21 cellular contexts compared by ENCODE assay signal in genomic region chr3:30619318-30619717, GRCh38. TPM values are rescaled to one million over a fixed set of nuclear protein-coding genes. Genes with fewer than 3 reads are reported as not detected.
A peak's percentile ranks its signal among the peaks of the same experiment; 100 is the strongest.
DNase-seq lines count a peak whose midpoint lies in the region; ATAC-seq and TF ChIP-seq lines count a peak whose summit lies in the region.
"Had no signal": no experiment of that assay in that cellular context is flagged by ENCODE, and none has a peak within 500 bp of the region (broad histone marks: within the 10 kb centered on the region; RNA-seq: fewer than 3 reads in every experiment).

No MANE protein-coding gene starts in this region.

- no peak overlapping the region for H2AFZ ChIP-seq in PC-3 (ENCODE audit: low read length)

- peaks cover 32% of the 10 kb centered on the region for H4K20me1 ChIP-seq in PC-3 (ENCODE audit: low read length)

- no peak overlapping the region for H3K4me2 ChIP-seq in PC-3 (ENCODE audit: low read length)
- H3K4me2 ChIP-seq: KMS-11 had no signal

- H3K9me3 Mint-ChIP-seq in activated CD4-positive, alpha-beta T cell treated with anti-CD3 and anti-CD28 coated beads, Interleukin-2, amount 10 ng/mL, durations not matched to agents 24 days and 14 days, result peaks cover 13% of the 10 kb centered on the region
- no peaks in the 10 kb centered on the region for H3K9me3 Mint-ChIP-seq in Caco-2 (ENCODE audit: unreplicated experiment)
- H3K9me3 Mint-ChIP-seq in activated T-helper 2 cell treated with anti-CD3 and anti-CD28 coated beads, Interferon-gamma antibody, Interleukin-2, Interleukin-4, amounts not matched to agents 10 μg/mL and 5 μg/mL and 100 μg/mL, durations not matched to agents 14 hours and 24 hours and 36 hours, result peaks cover 3% of the 10 kb centered on the region
- H3K9me3 Mint-ChIP-seq in natural killer cell, result no peaks in the 10 kb centered on the region

- H3K36me3 ChIP-seq in Caco-2 (ENCODE audit: control insufficient read depth, insufficient read depth, low read length) (no peaks in the 10 kb centered on the region; the same call in none of the 2 replicates), PC-3 (ENCODE audit: low read depth, low read length) (peaks cover 33% of the 10 kb centered on the region)

- H3K4me1 ChIP-seq in Caco-2, result peaks cover 64% of the 10 kb centered on the region
- H3K4me1 ChIP-seq in PC-3 (ENCODE audit: insufficient read depth, low read length), result peaks cover 20% of the 10 kb centered on the region

- H3K27me3 Mint-ChIP-seq in activated CD4-positive, alpha-beta T cell treated with anti-CD3 and anti-CD28 coated beads, Interleukin-2, amount 10 ng/mL, durations not matched to agents 24 days and 14 days, result no peaks in the 10 kb centered on the region
- H3K27me3 Mint-ChIP-seq in Caco-2 (ENCODE audit: insufficient read depth, unreplicated experiment), result no peaks in the 10 kb centered on the region
- no peaks in the 10 kb centered on the region for H3K27me3 Mint-ChIP-seq in activated T-helper 2 cell treated with anti-CD3 and anti-CD28 coated beads, Interferon-gamma antibody, Interleukin-2, Interleukin-4, amounts not matched to agents 10 μg/mL and 5 μg/mL and 100 μg/mL, durations not matched to agents 14 hours and 24 hours and 36 hours (ENCODE audit: low read depth)
- H3K27me3 Mint-ChIP-seq in natural killer cell (ENCODE audit: low read depth in 2 of 2), result no peaks in the 10 kb centered on the region
- H3K27me3 Mint-ChIP-seq: type B pancreatic cell had no signal

- CTCF ChIA-PET in Caco-2 (lab: Charles Lee) (no interaction called here), PC-3 (lab: Charles Lee) (no interaction called here)

- H3K27ac ChIP-seq in PC-3 (ENCODE audit: low read length), result no peak overlapping the region
- H3K27ac ChIP-seq: body of pancreas, HL-60, KMS-11 had no signal

- H3K9me3 ChIP-seq in Caco-2 (no peaks in the 10 kb centered on the region), PC-3 (ENCODE audit: low read length) (no peaks in the 10 kb centered on the region)
- H3K9me3 ChIP-seq: body of pancreas had no signal

- H3F3A ChIP-seq in PC-3 (ENCODE audit: low read length, unreplicated experiment), result peaks cover 4% of the 10 kb centered on the region

- POLR2A ChIA-PET in Caco-2 (lab: Charles Lee) (no interaction called here), PC-3 (lab: Charles Lee; ENCODE audit: unreplicated experiment) (interaction anchor here (0.7 kb wide), 1 partner anchor 504 kb away, joined by 6 read pairs; no protein-coding TSS in a partner anchor)

- no peaks in the 10 kb centered on the region for H3K27me3 ChIP-seq in Caco-2 (replicated peaks; ENCODE audit: control insufficient read depth, insufficient read depth, low read length)
- H3K27me3 ChIP-seq in PC-3 (ENCODE audit: low read length), result no peaks in the 10 kb centered on the region
- H3K27me3 ChIP-seq: body of pancreas had no signal

- H3K79me2 ChIP-seq in PC-3 (ENCODE audit: low read length), result peaks cover 98% of the 10 kb centered on the region

- BruUV-seq in Caco-2 (replicated peaks; lab: Mats Ljungman, UMichigan) (no TSS peak), PC-3 (replicated peaks; lab: Mats Ljungman, UMichigan) (no TSS peak)

- H3K9ac ChIP-seq in PC-3 (ENCODE audit: low read length), result no peak overlapping the region
- H3K9ac ChIP-seq: KMS-11 had no signal

- TF ChIP-seq CTCF in Caco-2 (IDR thresholded peaks at IDR 0.05; ENCODE audit: insufficient read depth in 1 of 2, low read depth in 1 of 2, low read length in 1 of 2, severe bottlenecking in 1 of 2, unreplicated experiment in 1 of 2) (no peak), natural killer cell (IDR thresholded peaks at IDR 0.05) (no peak), PC-3 (conservative IDR thresholded peaks at IDR 0.05; ENCODE audit: low read depth, low read length) (no peak)

- ATAC-seq in natural killer cell, result no peak
- no peak for ATAC-seq in GM21717 (IDR thresholded peaks at IDR 0.05; ENCODE audit: unreplicated experiment)
- no peak for ATAC-seq in PC-3
- ATAC-seq in GM19395 (IDR thresholded peaks at IDR 0.05; ENCODE audit: unreplicated experiment), result no peak
- ATAC-seq: body of pancreas, sciatic nerve had no signal

- intact Hi-C loops in activated CD4-positive, alpha-beta T cell treated with anti-CD3 and anti-CD28 coated beads, Interleukin-2, amount 10 ng/mL, durations not matched to agents 24 days and 14 days (cut with micrococcal nuclease), result loop anchor here (10.0 kb wide), 1 partner anchor 395 kb away; no protein-coding TSS in a partner anchor
- intact Hi-C loops in Caco-2 (cut with micrococcal nuclease; ENCODE audit: unreplicated experiment) (loop anchor here (5.0 kb wide), 1 partner anchor 38 kb away; no protein-coding TSS in a partner anchor), natural killer cell (cut with micrococcal nuclease) (no loop called here), PC-3 (cut with micrococcal nuclease) (no loop called here)
- intact Hi-C loops in activated T-helper 2 cell treated with anti-CD3 and anti-CD28 coated beads, Interferon-gamma antibody, Interleukin-2, Interleukin-4, amounts not matched to agents 10 μg/mL and 5 μg/mL and 100 μg/mL, durations not matched to agents 14 hours and 24 hours and 36 hours (cut with micrococcal nuclease), result loop anchor here (5.0 kb wide), 1 partner anchor 1138 kb away; no protein-coding TSS in a partner anchor

- DNase-seq in activated CD4-positive, alpha-beta T cell treated with anti-CD3 and anti-CD28 coated beads, Interleukin-2, amount 10 ng/mL, durations not matched to agents 24 days and 14 days, result no peak
- no peak for DNase-seq in activated CD4-positive, alpha-beta T cell treated with anti-CD3 and anti-CD28 coated beads for 48 hours
- no peak for DNase-seq in Caco-2
- no peak for DNase-seq in activated T-helper 2 cell treated with anti-CD3 and anti-CD28 coated beads, Interferon-gamma antibody, Interleukin-2, Interleukin-4, amounts not matched to agents 10 μg/mL and 5 μg/mL and 100 μg/mL, durations not matched to agents 14 hours and 24 hours and 36 hours (ENCODE audit: low spot score)
- DNase-seq in natural killer cell, result no peak
- DNase-seq in PC-3, result no peak
- DNase-seq: body of pancreas; effector CD8-positive, alpha-beta T cell; kidney; midbrain; NCI-H1105; NCI-H82; nucleus accumbens; stimulated activated CD4-positive, alpha-beta T cell treated with anti-CD3 and anti-CD28 coated beads, Interleukin-4, amount 100 ng/mL, for 1 hour; stimulated activated CD8-positive, alpha-beta memory T cell treated with anti-CD3 and anti-CD28 coated beads, Interleukin-4, amount 100 ng/mL, for 48 hours had no signal

- peak overlapping the region; percentile 99 for H3K27ac Mint-ChIP-seq in activated CD4-positive, alpha-beta T cell treated with anti-CD3 and anti-CD28 coated beads, Interleukin-2, amount 10 ng/mL, durations not matched to agents 24 days and 14 days
- H3K27ac Mint-ChIP-seq in Caco-2 (ENCODE audit: unreplicated experiment), result peak overlapping the region; percentile 58
- peak overlapping the region; percentile 96 for H3K27ac Mint-ChIP-seq in activated T-helper 2 cell treated with anti-CD3 and anti-CD28 coated beads, Interferon-gamma antibody, Interleukin-2, Interleukin-4, amounts not matched to agents 10 μg/mL and 5 μg/mL and 100 μg/mL, durations not matched to agents 14 hours and 24 hours and 36 hours
- H3K27ac Mint-ChIP-seq in natural killer cell, result peak overlapping the region; percentile 84 to 91
- H3K27ac Mint-ChIP-seq: type B pancreatic cell had no signal

- H3K4me1 Mint-ChIP-seq in activated CD4-positive, alpha-beta T cell treated with anti-CD3 and anti-CD28 coated beads, Interleukin-2, amount 10 ng/mL, durations not matched to agents 24 days and 14 days, result peaks cover 87% of the 10 kb centered on the region
- H3K4me1 Mint-ChIP-seq in Caco-2 (ENCODE audit: low read depth, unreplicated experiment) (peaks cover 47% of the 10 kb centered on the region), natural killer cell (peaks cover 95% of the 10 kb centered on the region in 2 donors)
- H3K4me1 Mint-ChIP-seq in activated T-helper 2 cell treated with anti-CD3 and anti-CD28 coated beads, Interferon-gamma antibody, Interleukin-2, Interleukin-4, amounts not matched to agents 10 μg/mL and 5 μg/mL and 100 μg/mL, durations not matched to agents 14 hours and 24 hours and 36 hours (ENCODE audit: low read depth), result peaks cover 88% of the 10 kb centered on the region

- peak overlapping the region; percentile 78 for H3K4me3 Mint-ChIP-seq in activated CD4-positive, alpha-beta T cell treated with anti-CD3 and anti-CD28 coated beads, Interleukin-2, amount 10 ng/mL, durations not matched to agents 24 days and 14 days
- H3K4me3 Mint-ChIP-seq in Caco-2 (ENCODE audit: unreplicated experiment) (no peak overlapping the region), natural killer cell (peak overlapping the region; percentile 69)
- H3K4me3 Mint-ChIP-seq in activated T-helper 2 cell treated with anti-CD3 and anti-CD28 coated beads, Interferon-gamma antibody, Interleukin-2, Interleukin-4, amounts not matched to agents 10 μg/mL and 5 μg/mL and 100 μg/mL, durations not matched to agents 14 hours and 24 hours and 36 hours (ENCODE audit: low read depth), result peak overlapping the region; percentile 65
- H3K4me3 Mint-ChIP-seq: type B pancreatic cell had no signal

- no peaks in the 10 kb centered on the region for H3K9me2 ChIP-seq in PC-3 (replicated peaks; ENCODE audit: low read length)

- H3K4me3 ChIP-seq in Caco-2 (ENCODE audit: low read depth, low read length) (no peak overlapping the region), PC-3 (ENCODE audit: low read length) (no peak overlapping the region)
- H3K4me3 ChIP-seq: body of pancreas had no signal

- peaks cover 60% of the 10 kb centered on the region for H3K36me3 Mint-ChIP-seq in activated CD4-positive, alpha-beta T cell treated with anti-CD3 and anti-CD28 coated beads, Interleukin-2, amount 10 ng/mL, durations not matched to agents 24 days and 14 days (ENCODE audit: low read depth)
- H3K36me3 Mint-ChIP-seq in Caco-2 (ENCODE audit: insufficient read depth, unreplicated experiment) (peaks cover 74% of the 10 kb centered on the region), natural killer cell (no peaks in the 10 kb centered on the region)
- peaks cover 61% of the 10 kb centered on the region for H3K36me3 Mint-ChIP-seq in activated T-helper 2 cell treated with anti-CD3 and anti-CD28 coated beads, Interferon-gamma antibody, Interleukin-2, Interleukin-4, amounts not matched to agents 10 μg/mL and 5 μg/mL and 100 μg/mL, durations not matched to agents 14 hours and 24 hours and 36 hours (ENCODE audit: low read depth)

RNA-seq across cellular contexts. Expression of gene TGFBR2, which starts 12.9 kb away (rescaled TPM):
- total RNA-seq in activated CD4-positive, alpha-beta T cell treated with anti-CD3 and anti-CD28 coated beads, Interleukin-2, amount 10 ng/mL, durations not matched to agents 24 days and 14 days, result 45.3 and 47.6 TPM in 2 replicates
- 40.5 and 41.9 TPM in 2 replicates for total RNA-seq in Caco-2 (2022)
- 19.5 and 19.8 TPM in 2 replicates for total RNA-seq in activated T-helper 2 cell treated with anti-CD3 and anti-CD28 coated beads, Interferon-gamma antibody, Interleukin-2, Interleukin-4, amounts not matched to agents 10 μg/mL and 5 μg/mL and 100 μg/mL, durations not matched to agents 14 hours and 24 hours and 36 hours
- 100 to 1,000 TPM in 1 of 3 donors, 10 to 100 TPM in 2; 70.4 to 113 (median 99.3) TPM for total RNA-seq in natural killer cell
- total RNA-seq in PC-3 (2014; rRNA removed), result 48.2 and 55.9 TPM in 2 replicates

Comparison
In these comparisons a context has a peak if more than half of its experiments do, and no peak if none do; other contexts are left out.
1. intact Hi-C loops: an anchor here in activated CD4-positive, alpha-beta T cell treated with anti-CD3 and anti-CD28 coated beads, Interleukin-2, amount 10 ng/mL, durations not matched to agents 24 days and 14 days (10.0 kb wide), Caco-2 (5.0 kb wide) and activated T-helper 2 cell treated with anti-CD3 and anti-CD28 coated beads, Interferon-gamma antibody, Interleukin-2, Interleukin-4, amounts not matched to agents 10 μg/mL and 5 μg/mL and 100 μg/mL, durations not matched to agents 14 hours and 24 hours and 36 hours (5.0 kb wide); none called in natural killer cell and PC-3.